1 cellular context compared by ENCODE assay signal in genomic region chr7:129435414-129435829, GRCh38.
TF ChIP-seq lines count a peak whose summit lies in the region.

No MANE protein-coding gene starts in this region.

TF ChIP-seq in GM12878, 131 proteins besides CTCF, POLR2A, EP300 and RAD21 (continued from another document):
- TF ChIP-seq E2F4 (IDR thresholded peaks at IDR 0.05; ENCODE audit: low read depth, low read length) = no peak
- no peak for TF ChIP-seq SMAD5 (IDR thresholded peaks at IDR 0.05; ENCODE audit: low read depth)
- TF ChIP-seq ZZZ3 (IDR thresholded peaks at IDR 0.05; ENCODE audit: control insufficient read depth, insufficient read length, low read depth) = no peak
- TF ChIP-seq YBX1 (IDR thresholded peaks at IDR 0.05) = no peak
- TF ChIP-seq, protein P1, sequence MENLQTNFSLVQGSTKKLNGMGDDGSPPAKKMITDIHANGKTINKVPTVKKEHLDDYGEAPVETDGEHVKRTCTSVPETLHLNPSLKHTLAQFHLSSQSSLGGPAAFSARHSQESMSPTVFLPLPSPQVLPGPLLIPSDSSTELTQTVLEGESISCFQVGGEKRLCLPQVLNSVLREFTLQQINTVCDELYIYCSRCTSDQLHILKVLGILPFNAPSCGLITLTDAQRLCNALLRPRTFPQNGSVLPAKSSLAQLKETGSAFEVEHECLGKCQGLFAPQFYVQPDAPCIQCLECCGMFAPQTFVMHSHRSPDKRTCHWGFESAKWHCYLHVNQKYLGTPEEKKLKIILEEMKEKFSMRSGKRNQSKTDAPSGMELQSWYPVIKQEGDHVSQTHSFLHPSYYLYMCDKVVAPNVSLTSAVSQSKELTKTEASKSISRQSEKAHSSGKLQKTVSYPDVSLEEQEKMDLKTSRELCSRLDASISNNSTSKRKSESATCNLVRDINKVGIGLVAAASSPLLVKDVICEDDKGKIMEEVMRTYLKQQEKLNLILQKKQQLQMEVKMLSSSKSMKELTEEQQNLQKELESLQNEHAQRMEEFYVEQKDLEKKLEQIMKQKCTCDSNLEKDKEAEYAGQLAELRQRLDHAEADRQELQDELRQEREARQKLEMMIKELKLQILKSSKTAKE (IDR thresholded peaks at IDR 0.05; ENCODE audit: low read depth, poor library complexity, severe bottlenecking) = no peak
- no peak for TF ChIP-seq RCOR1 (conservative IDR thresholded peaks at IDR 0.05; ENCODE audit: low read depth, low read length)
- no peak for TF ChIP-seq ZNF217 (IDR thresholded peaks at IDR 0.05)
- TF ChIP-seq EGR1 (IDR thresholded peaks at IDR 0.05; ENCODE audit: borderline replicate concordance in 1 of 2, low read depth in 2 of 2, low read length in 2 of 2) = no peak
